Comparison of ENCODE assay signal across 19 cellular contexts in the genomic region with DNA sequence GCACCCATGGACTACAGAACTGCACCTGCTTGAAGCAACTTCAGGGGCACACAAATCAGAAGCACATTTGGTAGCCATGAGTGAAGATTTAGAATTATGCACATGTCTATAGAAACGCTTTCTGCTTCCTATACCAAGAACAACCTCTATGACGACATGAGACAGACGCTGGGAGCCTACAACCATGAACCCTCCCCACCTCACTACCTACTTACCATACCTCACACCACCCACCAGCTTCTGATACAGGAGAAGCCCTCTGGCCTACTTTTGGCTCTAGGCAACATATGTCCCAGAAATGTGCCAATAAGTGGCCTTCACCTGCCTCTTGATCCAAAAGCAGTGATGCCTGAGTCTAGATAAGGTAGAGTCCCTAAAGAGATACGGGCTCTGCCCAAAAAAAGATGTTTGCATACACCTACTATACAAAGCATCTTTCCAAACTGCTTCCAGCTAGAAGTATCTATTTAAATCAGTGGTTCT. TPM values are rescaled to one million over a fixed set of nuclear protein-coding genes. Genes with fewer than 3 reads are reported as not detected.
DNase-seq lines count a peak whose midpoint lies in the region; ATAC-seq, FAIRE-seq and TF ChIP-seq lines count a peak whose summit lies in the region.
"Had no signal": no experiment of that assay in that cellular context is flagged by ENCODE, and none has a peak within 500 bp of the region (broad histone marks: within the 10 kb centered on the region; RNA-seq: fewer than 3 reads in every experiment).

No MANE protein-coding gene starts in this region.

- H3K4me2 ChIP-seq in K562 (ENCODE audit: insufficient read depth, low read length), result no peak overlapping the region

- peak; percentile 35 for FAIRE-seq in K562 (lab: Jason Lieb, UNC)

- 65% methylated on average over 4 of the region's 4 CpGs for WGBS in K562 (ENCODE audit: insufficient coverage, low coverage, missing lambda C conversion rate)

- no peak for TF ChIP-seq EP300 in K562 (IDR thresholded peaks at IDR 0.05; ENCODE audit: low read length)

- BruUV-seq in K562 (replicated peaks; lab: Mats Ljungman, UMichigan), result no TSS peak

- CTCF ChIA-PET in K562 (lab: Yijun Ruan, JAX; ENCODE audit: low intra/inter-chr PET ratio), result no interaction called here

- no peak for DNase-seq in activated naive CD8-positive, alpha-beta T cell treated with anti-CD3 and anti-CD28 coated beads, Interleukin-2, amount 50 U/mL, for 24 hours
- DNase-seq in K562 (ENCODE audit: extremely low read depth in 1 of 4, low spot score in 3 of 4) (no peak), nephron progenitor cell (no peak), vagina (ENCODE audit: extremely low spot score in 2 of 2) (no peak), NCI-H226 (no peak), T-helper 9 cell (no peak)
- DNase-seq: activated CD8-positive, alpha-beta memory T cell treated with anti-CD3 and anti-CD28 coated beads, Interleukin-2, amount 50 U/mL, for 48 hours; COR-L47; effector memory CD4-positive, alpha-beta T cell; left colon; NCI-H2029; NCI-H748 treated with DMSO at 0.1 percent for 48 hours; stimulated activated CD4-positive, alpha-beta T cell treated with anti-CD3 and anti-CD28 coated beads, Interleukin-4, amount 100 ng/mL, for 4 hours had no signal

- H3K27me3 Mint-ChIP-seq in activated naive CD8-positive, alpha-beta T cell, result no peaks in the 10 kb centered on the region
- H3K27me3 Mint-ChIP-seq in activated naive CD8-positive, alpha-beta T cell treated with anti-CD3 and anti-CD28 coated beads, Interleukin-2, amount 50 U/mL, for 24 hours, result no peaks in the 10 kb centered on the region
- H3K27me3 Mint-ChIP-seq in nephron progenitor cell (ENCODE audit: low read depth, poor library complexity), result no peaks in the 10 kb centered on the region

- no peaks in the 10 kb centered on the region for H3K9me3 Mint-ChIP-seq in activated naive CD8-positive, alpha-beta T cell (ENCODE audit: low read depth)
- H3K9me3 Mint-ChIP-seq in activated naive CD8-positive, alpha-beta T cell treated with anti-CD3 and anti-CD28 coated beads, Interleukin-2, amount 50 U/mL, for 24 hours, result no peaks in the 10 kb centered on the region
- no peaks in the 10 kb centered on the region for H3K9me3 Mint-ChIP-seq in nephron progenitor cell

- H4K20me1 ChIP-seq in K562 (replicated peaks; ENCODE audit: control insufficient read depth, insufficient read depth, low read length), result no peaks in the 10 kb centered on the region; the same call in 1 of the 2 replicates

- ATAC-seq in activated naive CD8-positive, alpha-beta T cell treated with anti-CD3 and anti-CD28 coated beads, Interleukin-2, amount 50 U/mL, for 24 hours, result no peak
- ATAC-seq in K562 (no peak), HG03135 (IDR thresholded peaks at IDR 0.05; ENCODE audit: unreplicated experiment) (no peak)
- ATAC-seq: activated CD4-positive, CD25-positive, alpha-beta regulatory T cell treated with anti-CD3 and anti-CD28 coated beads, Interleukin-2, amount 50 U/mL, for 24 hours; left colon had no signal

- H3K9me1 ChIP-seq in K562 (ENCODE audit: control insufficient read depth, insufficient read depth, low read length), result no peaks in the 10 kb centered on the region

- POLR2A ChIA-PET in K562 (lab: Yijun Ruan, JAX), result interaction anchor here (1.1 kb wide), 1 partner anchor 14 kb away, joined by 3 read pairs; no protein-coding TSS in a partner anchor

- H2AFZ ChIP-seq in K562 (ENCODE audit: low read depth, low read length), result no peak overlapping the region

- peaks cover 4% of the 10 kb centered on the region for H3K36me3 Mint-ChIP-seq in activated naive CD8-positive, alpha-beta T cell
- H3K36me3 Mint-ChIP-seq in activated naive CD8-positive, alpha-beta T cell treated with anti-CD3 and anti-CD28 coated beads, Interleukin-2, amount 50 U/mL, for 24 hours (ENCODE audit: low read depth), result no peaks in the 10 kb centered on the region
- H3K36me3 Mint-ChIP-seq in nephron progenitor cell (ENCODE audit: low read depth), result peaks cover 27% of the 10 kb centered on the region

- peaks cover 2% of the 10 kb centered on the region; the same call in 1 of the 3 replicates for H3K79me2 ChIP-seq in K562 (ENCODE audit: control insufficient read depth, insufficient read depth, low read length)

- H3K36me3 ChIP-seq in K562 (ENCODE audit: control insufficient read depth, insufficient read depth, low read length) (peaks cover 13% of the 10 kb centered on the region; the same call in 2 of the 3 replicates), vagina (no peaks in the 10 kb centered on the region)
- H3K36me3 ChIP-seq: cardiac muscle cell had no signal

- intact Hi-C loops in K562 (cut with micrococcal nuclease) (loop anchor here (10.0 kb wide), 2 partner anchors 68 to 348 kb away; no protein-coding TSS in a partner anchor), vagina (cut with DNase I) (no loop called here)

- TF ChIP-seq POLR2A in K562 (conservative IDR thresholded peaks at IDR 0.05), result no peak
- no peak for TF ChIP-seq POLR2A in vagina (IDR thresholded peaks at IDR 0.05)

- no peak overlapping the region for H3K4me3 Mint-ChIP-seq in activated naive CD8-positive, alpha-beta T cell
- no peak overlapping the region for H3K4me3 Mint-ChIP-seq in activated naive CD8-positive, alpha-beta T cell treated with anti-CD3 and anti-CD28 coated beads, Interleukin-2, amount 50 U/mL, for 24 hours
- H3K4me3 Mint-ChIP-seq in nephron progenitor cell, result no peak overlapping the region

- H3K4me1 Mint-ChIP-seq in activated naive CD8-positive, alpha-beta T cell (ENCODE audit: low read depth), result peaks cover 54% of the 10 kb centered on the region
- H3K4me1 Mint-ChIP-seq in activated naive CD8-positive, alpha-beta T cell treated with anti-CD3 and anti-CD28 coated beads, Interleukin-2, amount 50 U/mL, for 24 hours, result peaks cover 38% of the 10 kb centered on the region
- peaks cover 95% of the 10 kb centered on the region for H3K4me1 Mint-ChIP-seq in nephron progenitor cell

- H3K27ac Mint-ChIP-seq in activated naive CD8-positive, alpha-beta T cell, result peak overlapping the region; percentile 7
- H3K27ac Mint-ChIP-seq in activated naive CD8-positive, alpha-beta T cell treated with anti-CD3 and anti-CD28 coated beads, Interleukin-2, amount 50 U/mL, for 24 hours, result no peak overlapping the region
- peak overlapping the region; percentile 75 for H3K27ac Mint-ChIP-seq in nephron progenitor cell

- no peaks in the 10 kb centered on the region for H3K4me1 ChIP-seq in K562 (replicated peaks in 1 of 2; ENCODE audit: control insufficient read depth in 2 of 2, insufficient read depth in 2 of 2, low read length in 2 of 2)
- H3K4me1 ChIP-seq in vagina, result peaks cover 79% of the 10 kb centered on the region

- TF ChIP-seq CTCF in K562 (IDR thresholded peaks at IDR 0.05 in 2 of 3, conservative IDR thresholded peaks at IDR 0.05 in 1 of 3; ENCODE audit: insufficient read depth in 2 of 3, low read depth in 1 of 3, low read length in 3 of 3) (no peak), nephron progenitor cell (IDR thresholded peaks at IDR 0.05) (no peak), vagina (IDR thresholded peaks at IDR 0.05) (no peak)

- no peaks in the 10 kb centered on the region for H3K9me3 ChIP-seq in K562 (replicated peaks; ENCODE audit: control insufficient read depth, insufficient read depth, low read depth, low read length)
- no peaks in the 10 kb centered on the region for H3K9me3 ChIP-seq in vagina

- in situ Hi-C loops in K562 (cut with MboI), result no loop called here

- H3K27ac ChIP-seq in K562 (ENCODE audit: extremely low read depth, low read depth, low read length), result no peak overlapping the region
- H3K27ac ChIP-seq in vagina, result peak overlapping the region; percentile 25

- no peaks in the 10 kb centered on the region for H3K27me3 ChIP-seq in K562 (ENCODE audit: control insufficient read depth in 2 of 2, insufficient read depth in 2 of 2, low read length in 2 of 2)
- no peaks in the 10 kb centered on the region for H3K27me3 ChIP-seq in vagina
- H3K27me3 ChIP-seq: cardiac muscle cell had no signal

- TF ChIP-seq RAD21 in K562 (CRISPR knock-in tag; conservative IDR thresholded peaks at IDR 0.05 in 1 of 2, IDR thresholded peaks at IDR 0.05 in 1 of 2), result no peak

- no peak overlapping the region for H3K9ac ChIP-seq in K562 (ENCODE audit: insufficient read depth in 1 of 2, low read depth in 2 of 2, low read length in 2 of 2)

- H3K4me3 ChIP-seq in K562, result no peak overlapping the region
- H3K4me3 ChIP-seq in vagina, result no peak overlapping the region
- H3K4me3 ChIP-seq: cardiac muscle cell, skin epidermis had no signal

TF ChIP-seq in K562, 482 proteins besides CTCF, POLR2A, EP300 and RAD21:
- TF ChIP-seq ETS2 (tag; IDR thresholded peaks at IDR 0.05; ENCODE audit: borderline replicate concordance, poor library complexity, severe bottlenecking) (no peak), HLTF (IDR thresholded peaks at IDR 0.05) (no peak), NFE2L1 (tag; IDR thresholded peaks at IDR 0.05; ENCODE audit: borderline replicate concordance, low read depth) (no peak), RBM39 (optimal IDR thresholded peaks at IDR 0.05; ENCODE audit: low read depth, low read length) (no peak), NEUROD1 (IDR thresholded peaks at IDR 0.05; ENCODE audit: borderline replicate concordance, low read depth, low read length, partially characterized antibody) (no peak), SUPT5H (IDR thresholded peaks at IDR 0.05) (no peak), CXXC5 (CRISPR knock-in tag; IDR thresholded peaks at IDR 0.05) (no peak), POLR2AphosphoS2 (IDR thresholded peaks at IDR 0.05; ENCODE audit: low read length) (no peak), RFX1 (IDR thresholded peaks at IDR 0.05) (no peak)

RNA-seq across cellular contexts. Expression of gene SLC45A1, which starts 58.5 kb away (rescaled TPM):
- total RNA-seq in K562 (2011; cell fraction: chromatin; rRNA removed; ENCODE audit: low replicate concordance), result not detected in 2 replicates
- total RNA-seq in K562 (2011; cell fraction: nucleolus; rRNA removed), result not detected in 2 replicates
- not detected in 2 replicates for total RNA-seq in K562 (2011; cell fraction: nucleoplasm; rRNA removed)
- total RNA-seq in K562 (2014; rRNA removed) (not detected in 2 replicates), K562 (2014; rRNA removed; fragmentation: Illumina TruSeq; extraction: Trizol) (not detected in 2 replicates), K562 (2015; rRNA removed; fragmentation: Illumina TruSeq; extraction: Trizol) (not detected in 2 replicates), K562 (2021) (not detected in 2 replicates), vagina (13.8 TPM)
- polyA plus RNA-seq in K562 (2011; rRNA removed) (not detected in 2 replicates), K562 (2014; fragmentation: Illumina TruSeq; extraction: Trizol) (not detected in 2 replicates), K562 (2014; fragmentation: Nextera tagmentation; extraction: Ambion mirVana) (not detected), K562 (2014; rRNA removed) (not detected in 2 replicates)
- not detected in 2 replicates for polyA plus RNA-seq in K562 (2011; cell fraction: cytosol; rRNA removed)
- polyA plus RNA-seq in K562 (2011; cell fraction: nucleus; rRNA removed), result not detected in 2 replicates
- not detected in 2 replicates for polyA plus RNA-seq in K562 (2012)
- not detected in 2 replicates for polyA minus RNA-seq in K562 (2011; rRNA and poly(A)+ RNA removed)
- not detected in 2 replicates for polyA minus RNA-seq in K562 (2011; cell fraction: cytosol; rRNA and poly(A)+ RNA removed)
- polyA minus RNA-seq in K562 (2011; cell fraction: nucleus; rRNA and poly(A)+ RNA removed), result not detected in 2 replicates
- total RNA-seq: mononuclear cell had no signal

Comparison
In these comparisons a context has a peak if more than half of its experiments do, and no peak if none do; other contexts are left out.
1. RNA of gene SLC45A1, which starts 58.5 kb away (total RNA-seq): 13.8 TPM in vagina (single experiment); not detected in K562; every median in the first group is over 10 times any median in the second.